Comparison of ENCODE assay signal across 17 cellular contexts in the genomic region with DNA sequence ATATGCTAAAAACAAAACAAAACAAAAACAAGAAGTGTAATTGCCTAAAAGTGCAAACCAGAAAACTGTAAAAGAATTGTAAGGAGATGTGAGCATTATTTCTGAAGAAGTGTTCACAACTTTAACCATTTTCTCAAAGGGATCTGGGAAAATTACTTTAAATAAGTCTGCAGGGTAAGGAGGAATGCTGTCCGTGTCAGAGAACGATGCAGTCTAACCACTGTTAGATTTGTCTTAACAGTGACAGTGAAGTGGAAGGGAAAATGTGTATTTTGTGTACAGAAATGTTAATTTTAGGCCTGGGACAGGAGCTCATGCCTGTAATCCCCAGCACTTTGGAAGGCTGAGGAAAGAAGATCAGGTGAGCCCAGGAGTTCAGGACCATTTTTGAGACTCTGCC.
A peak's percentile ranks its signal among the peaks of the same experiment; 100 is the strongest.
DNase-seq lines count a peak whose midpoint lies in the region; ATAC-seq and TF ChIP-seq lines count a peak whose summit lies in the region.
"Had no signal": no experiment of that assay in that cellular context is flagged by ENCODE, and none has a peak within 500 bp of the region (broad histone marks: within the 10 kb centered on the region; RNA-seq: fewer than 3 reads in every experiment).

No MANE protein-coding gene starts in this region.

- H3K9me3 Mint-ChIP-seq in Caco-2 (ENCODE audit: unreplicated experiment) = no peaks in the 10 kb centered on the region
- H3K9me3 Mint-ChIP-seq in mesothelial cell of epicardium = no peaks in the 10 kb centered on the region

- intact Hi-C loops in Caco-2 (cut with micrococcal nuclease; ENCODE audit: unreplicated experiment) = no loop called here

- BruUV-seq in Caco-2 (replicated peaks; lab: Mats Ljungman, UMichigan) = no TSS peak

- no peaks in the 10 kb centered on the region for H3K9me3 ChIP-seq in Caco-2
- H3K9me3 ChIP-seq: HAP-1, SJSA1 had no signal

- POLR2A ChIA-PET in Caco-2 (lab: Charles Lee) = no interaction called here

- H3K27me3 ChIP-seq in Caco-2 (replicated peaks; ENCODE audit: control insufficient read depth, insufficient read depth, low read length) = no peaks in the 10 kb centered on the region
- H3K27me3 ChIP-seq: SJSA1 had no signal

- no peak overlapping the region for H3K4me3 ChIP-seq in Caco-2 (ENCODE audit: low read depth, low read length)
- H3K4me3 ChIP-seq: HAP-1, K562, SJSA1 had no signal

- ATAC-seq in HG03095 (IDR thresholded peaks at IDR 0.05; ENCODE audit: unreplicated experiment) = no peak
- ATAC-seq: K562, Panc1 had no signal

- no peak for TF ChIP-seq CTCF in Caco-2 (IDR thresholded peaks at IDR 0.05; ENCODE audit: insufficient read depth in 1 of 2, low read depth in 1 of 2, low read length in 1 of 2, severe bottlenecking in 1 of 2, unreplicated experiment in 1 of 2)
- TF ChIP-seq CTCF in mesothelial cell of epicardium (IDR thresholded peaks at IDR 0.05; ENCODE audit: unreplicated experiment) = no peak

- H3K27ac Mint-ChIP-seq in Caco-2 (ENCODE audit: unreplicated experiment) (peak overlapping the region; percentile 48), mesothelial cell of epicardium (peak overlapping the region; percentile 26)

- H3K4me3 Mint-ChIP-seq in Caco-2 (ENCODE audit: unreplicated experiment) = no peak overlapping the region
- no peak overlapping the region for H3K4me3 Mint-ChIP-seq in mesothelial cell of epicardium

- H3K36me3 Mint-ChIP-seq in Caco-2 (ENCODE audit: insufficient read depth, unreplicated experiment) = peaks cover 26% of the 10 kb centered on the region
- H3K36me3 Mint-ChIP-seq in mesothelial cell of epicardium = no peaks in the 10 kb centered on the region

- no peaks in the 10 kb centered on the region for H3K27me3 Mint-ChIP-seq in Caco-2 (ENCODE audit: insufficient read depth, unreplicated experiment)
- no peaks in the 10 kb centered on the region for H3K27me3 Mint-ChIP-seq in mesothelial cell of epicardium (ENCODE audit: low read depth)

- CTCF ChIA-PET in Caco-2 (lab: Charles Lee) = no interaction called here

- DNase-seq in AG20443 (ENCODE audit: low spot score) (peak; percentile 8), Caco-2 (no peak), astrocyte of the hippocampus (ENCODE audit: low read depth, low spot score) (peak; percentile 35), mesothelial cell of epicardium (ENCODE audit: low spot score in 2 of 2, unreplicated experiment in 2 of 2) (no peak), amygdala (lab: John Stamatoyannopoulos, UW) (no peak), hippocampal formation (lab: John Stamatoyannopoulos, UW) (no peak)
- DNase-seq: DMS79 treated with DMSO at 0.1 percent for 48 hours, NCI-H1105 treated with DMSO at 0.1 percent for 48 hours, NCI-H1694 treated with DMSO at 0.1 percent for 48 hours, NCI-H2107, NCI-H524, NCI-H82 had no signal

- H3K4me1 Mint-ChIP-seq in Caco-2 (ENCODE audit: low read depth, unreplicated experiment) (peaks cover 12% of the 10 kb centered on the region), mesothelial cell of epicardium (peaks cover 31% of the 10 kb centered on the region)

- H3K36me3 ChIP-seq in Caco-2 (ENCODE audit: control insufficient read depth, insufficient read depth, low read length) = no peaks in the 10 kb centered on the region
- H3K36me3 ChIP-seq: HAP-1, SJSA1 had no signal

- peaks cover 5% of the 10 kb centered on the region; the same call in 1 of the 2 replicates for H3K4me1 ChIP-seq in Caco-2
- H3K4me1 ChIP-seq: SJSA1 had no signal

Comparison
In these comparisons a context has a peak if more than half of its experiments do, and no peak if none do; other contexts are left out.
1. DNase-seq: peak in AG20443 (single experiment) and astrocyte of the hippocampus (single experiment); none in Caco-2 (0 of 2), mesothelial cell of epicardium (0 of 2), amygdala (0 of 56) and hippocampal formation (0 of 2).